27 cellular contexts compared by ENCODE assay signal in the genomic region with DNA sequence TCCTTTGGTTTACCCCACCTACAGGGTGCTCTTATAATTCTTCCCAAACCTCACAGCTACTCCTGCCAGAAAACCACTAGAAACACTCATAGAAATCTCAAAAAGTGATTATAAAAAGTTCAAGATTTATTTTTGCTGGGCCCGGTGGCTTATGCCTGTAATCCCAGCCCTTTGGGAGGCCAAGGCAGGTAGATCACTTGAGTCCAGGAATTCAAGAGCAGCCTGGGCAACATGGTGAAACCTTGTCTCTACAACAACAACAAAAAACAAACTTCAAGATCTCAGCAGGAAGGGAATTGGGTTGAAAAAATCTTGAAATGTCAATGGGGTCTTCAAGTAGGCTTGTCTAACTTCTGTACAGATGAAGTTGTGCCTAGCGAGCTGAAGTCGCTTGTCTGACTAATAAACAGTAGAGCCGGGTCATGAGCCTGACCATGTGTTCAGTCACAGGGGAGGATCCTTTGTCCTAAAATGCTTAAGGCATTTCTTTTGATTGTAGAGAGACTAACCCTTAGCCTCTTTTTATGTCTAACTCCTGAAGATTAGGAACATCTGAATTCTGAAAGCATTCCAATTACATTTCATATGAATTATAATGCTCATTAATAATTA.
"Had no signal": no experiment of that assay in that cellular context is flagged by ENCODE, and none has a peak within 500 bp of the region (broad histone marks: within the 10 kb centered on the region; RNA-seq: fewer than 3 reads in every experiment).

No MANE protein-coding gene starts in this region.

- H3K9me3 ChIP-seq: ascending aorta had no signal

- H3K4me3 ChIP-seq: ascending aorta, cardiac muscle cell had no signal

- H3K27me3 ChIP-seq: ascending aorta, cardiac muscle cell had no signal

- H3K27ac ChIP-seq: ascending aorta, cardiac muscle cell, VCaP had no signal

- H3K36me3 ChIP-seq: cardiac muscle cell had no signal

- DNase-seq: activated B cell treated with CpG ODN at 0.5 μM for 24 hours; activated CD4-positive, alpha-beta memory T cell treated with anti-CD3 and anti-CD28 coated beads for 36 hours; activated CD4-positive, alpha-beta T cell treated with anti-CD3 and anti-CD28 coated beads for 4 hours; activated CD4-positive, alpha-beta T cell treated with anti-CD3 and anti-CD28 coated beads, Interleukin-2, amount 10 ng/mL, durations not matched to agents 24 days and 14 days; activated CD4-positive, alpha-beta T cell treated with anti-CD3 and anti-CD28 coated beads, Interleukin-2, amount 50 U/mL, for 1 hour; activated CD4-positive, alpha-beta T cell treated with anti-CD3 and anti-CD28 coated beads, Interleukin-2, amount 50 U/mL, for 4 hours; activated CD4-positive, CD25-positive, alpha-beta regulatory T cell treated with anti-CD3 and anti-CD28 coated beads, Interleukin-2, amount 50 U/mL, for 72 hours; activated CD8-positive, alpha-beta memory T cell treated with anti-CD3 and anti-CD28 coated beads, Interleukin-2, amount 50 U/mL, for 48 hours; activated CD8-positive, alpha-beta T cell treated with anti-CD3 and anti-CD28 coated beads for 36 hours; activated effector memory CD4-positive, alpha-beta T cell treated with Interleukin-2 at 50 U/mL for 16 hours; activated gamma-delta T cell; activated naive CD4-positive, alpha-beta T cell treated with anti-CD3 and anti-CD28 coated beads, Interleukin-2, amount 10 ng/mL, durations not matched to agents 7 days and 5 days; activated naive CD4-positive, alpha-beta T cell treated with Interleukin-2 at 50 U/mL for 16 hours; activated naive CD8-positive, alpha-beta T cell treated with anti-CD3 and anti-CD28 coated beads, Interleukin-2, amount 10 ng/mL, durations not matched to agents 7 days and 5 days; activated naive CD8-positive, alpha-beta T cell treated with anti-CD3 and anti-CD28 coated beads, Interleukin-2, amount 50 U/mL, for 24 hours; activated T-cell treated with anti-CD3 and anti-CD28 coated beads, Interleukin-2, amount 50 U/mL, for 24 hours; activated T-cell treated with anti-CD3 and anti-CD28 coated beads, Interleukin-2, amount 50 U/mL, for 48 hours; amygdala; anterior cingulate cortex; caudate nucleus; cerebellar nuclear complex; T-helper 1 cell; T-helper 2 cell; T-helper 9 cell had no signal
